Comparison of ENCODE assay signal across 1 cellular context in the genomic region with DNA sequence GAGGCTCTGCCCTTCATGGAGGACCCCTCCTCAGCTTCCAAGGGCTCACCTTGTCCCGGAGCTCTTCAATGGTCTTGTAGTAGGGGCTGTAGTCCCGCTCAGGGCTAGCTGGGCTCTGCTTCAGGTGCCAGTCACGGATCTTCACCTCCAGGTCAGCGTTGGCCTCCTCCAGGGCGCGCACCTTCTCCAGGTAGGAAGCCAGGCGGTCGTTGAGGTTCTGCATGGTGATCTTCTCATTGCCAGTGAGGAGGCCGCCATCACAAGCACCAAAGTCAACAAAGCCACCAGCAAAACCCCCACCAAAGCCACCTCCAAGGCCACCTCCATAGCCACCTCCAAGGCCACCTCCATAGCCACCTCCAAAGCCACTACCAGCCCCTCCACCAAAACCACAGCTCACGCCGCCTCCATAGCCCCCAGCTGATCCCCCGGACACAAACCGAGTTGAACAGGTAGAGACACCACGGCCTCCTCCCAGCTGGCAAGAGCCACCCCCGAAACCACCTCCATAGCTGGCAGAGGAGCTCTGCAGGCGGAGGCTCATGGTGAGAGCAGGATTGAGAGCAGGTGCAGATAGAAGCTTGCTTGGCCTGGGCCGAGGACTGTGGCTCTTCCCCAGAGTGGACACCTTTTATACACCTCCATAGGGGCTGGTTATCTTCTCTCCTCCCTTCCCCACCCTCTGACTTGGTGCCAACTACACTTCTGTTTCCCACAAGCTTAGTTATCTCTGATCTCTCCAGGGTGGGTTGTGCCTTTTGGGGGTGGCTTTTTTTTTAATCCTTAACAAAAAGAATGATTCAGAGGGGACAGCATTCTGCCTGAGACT.
TF ChIP-seq lines count a peak whose summit lies in the region.

Gene KRT13 (minus strand): TSS at position 606 of the 829 bp plus-strand sequence. CDS start 62 bp downstream, at position 544.

TF ChIP-seq in H1, 55 proteins besides CTCF, POLR2A, EP300 and RAD21:
- TF ChIP-seq HDAC6 (IDR thresholded peaks at IDR 0.05; ENCODE audit: low read depth, low read length) = no peak
